34 cellular contexts compared by ENCODE assay signal in the genomic region with DNA sequence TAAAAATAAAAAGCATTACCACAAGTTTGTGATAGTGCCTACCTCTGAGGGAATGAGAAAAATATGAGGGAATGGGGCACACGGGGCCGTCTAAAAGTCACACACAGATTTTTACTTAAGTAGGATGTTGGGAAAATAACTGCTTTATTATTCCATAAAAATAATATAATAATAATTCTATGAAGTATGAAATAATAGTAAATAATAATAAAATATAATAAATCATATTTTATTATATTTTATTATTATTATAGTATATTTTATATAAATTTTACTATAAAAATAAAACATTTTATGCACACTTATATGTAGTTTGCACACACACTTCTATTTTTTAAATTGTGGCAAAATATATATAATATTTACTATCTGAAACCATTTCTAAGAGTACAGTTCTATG.
"Had no signal": no experiment of that assay in that cellular context is flagged by ENCODE, and none has a peak within 500 bp of the region (broad histone marks: within the 10 kb centered on the region; RNA-seq: fewer than 3 reads in every experiment).

No MANE protein-coding gene starts in this region.

- DNase-seq: Karpas-422, Kasumi-1, MG63, MM.1S, MV-4-11, NCI-H1048, NCI-H1092, NCI-H1092 treated with DMSO at 0.1 percent for 48 hours, NCI-H1105, NCI-H1105 treated with DMSO at 0.1 percent for 48 hours, NCI-H1417 treated with DMSO at 0.1 percent for 48 hours, NCI-H1436, NCI-H1436 treated with DMSO at 0.1 percent for 48 hours, NCI-H146, NCI-H1694, NCI-H1694 treated with DMSO at 0.1 percent for 48 hours, NCI-H187, NCI-H187 treated with DMSO at 0.1 percent for 48 hours, NCI-H1930, NCI-H2029, NCI-H2029 treated with DMSO at 0.1 percent for 48 hours, NCI-H2081, NCI-H2081 treated with DMSO at 0.1 percent for 48 hours, NCI-H2107, NCI-H2171, NCI-H2171 treated with DMSO at 0.1 percent for 48 hours, NCI-H2227 treated with DMSO at 0.1 percent for 48 hours, NCI-H226, NCI-H345, NCI-H446, NCI-H446 treated with DMSO at 0.1 percent for 48 hours, NCI-H510A, NCI-H510A treated with DMSO at 0.1 percent for 48 hours, NCI-H524 had no signal
